ENCODE assay signal across 8 cellular contexts in genomic region chr17:78779848-78780247, GRCh38. TPM values are rescaled to one million over a fixed set of nuclear protein-coding genes. Genes with fewer than 3 reads are reported as not detected.
A peak's percentile ranks its signal among the peaks of the same experiment; 100 is the strongest.
DNase-seq lines count a peak whose midpoint lies in the region; ATAC-seq and TF ChIP-seq lines count a peak whose summit lies in the region.

No MANE protein-coding gene starts in this region.

- H3K27me3 ChIP-seq in left ventricle myocardium inferior (ENCODE audit: low read depth) (no peaks in the 10 kb centered on the region), tibial nerve (no peaks in the 10 kb centered on the region), H7 (ENCODE audit: control insufficient read depth, insufficient read depth, low read length) (no peaks in the 10 kb centered on the region)

- H3K4me3 ChIP-seq in left ventricle myocardium inferior = peak overlapping the region; percentile 98
- peak overlapping the region in 2 of 4 donors; percentile 90 to 100 for H3K4me3 ChIP-seq in tibial nerve
- no peak overlapping the region for H3K4me3 ChIP-seq in H7 (ENCODE audit: insufficient read depth, low read depth, low read length)

- H3K36me3 ChIP-seq in left ventricle myocardium inferior (no peaks in the 10 kb centered on the region), tibial nerve (no peaks in the 10 kb centered on the region), H7 (replicated peaks; ENCODE audit: control insufficient read depth, insufficient read depth, low read length) (no peaks in the 10 kb centered on the region)

- WGBS in tibial nerve, 2 donors = 49 to 51% methylated on average over 3 of the region's 3 CpGs

- H3K27me3 Mint-ChIP-seq in immature natural killer cell (ENCODE audit: low read depth in 3 of 3) = peaks cover 11 to 34% (median 29%) of the 10 kb centered on the region in 3 donors

- H3K4me1 ChIP-seq in left ventricle myocardium inferior (peaks cover 57% of the 10 kb centered on the region), tibial nerve (peaks cover 0 to 46% (median 21%) of the 10 kb centered on the region in 4 donors)

- ATAC-seq in left cardiac atrium (no peak), HG03378 (IDR thresholded peaks at IDR 0.05; ENCODE audit: unreplicated experiment) (no peak)

- TF ChIP-seq POLR2A in tibial nerve (IDR thresholded peaks at IDR 0.05) = no peak

- no peak for DNase-seq in left ventricle myocardium inferior
- no peak for DNase-seq in left cardiac atrium
- DNase-seq in activated CD8-positive, alpha-beta memory T cell treated with anti-CD3 and anti-CD28 coated beads, Interleukin-2, amount 50 U/mL, for 1 hour (ENCODE audit: extremely low read depth) = peak; percentile 41
- DNase-seq in immature natural killer cell = peak; percentile 53 to 68 (median 65)
- no peak for DNase-seq in tibial nerve (ENCODE audit: low spot score in 2 of 2)
- no peak for DNase-seq in H7
- DNase-seq in GF-D8 (lab: John Stamatoyannopoulos, UW) = no peak

- peak overlapping the region; percentile 89 to 98 (median 90) for H3K4me3 Mint-ChIP-seq in immature natural killer cell

- H3K9me3 ChIP-seq in left ventricle myocardium inferior (replicated peaks) (no peaks in the 10 kb centered on the region), tibial nerve (no peaks in the 10 kb centered on the region)

- H3K27ac ChIP-seq in left ventricle myocardium inferior (replicated peaks) (peak overlapping the region; percentile 93), tibial nerve (peak overlapping the region in 3 of 4 donors; percentile 93 to 99 (median 98))

- intact Hi-C loops in left ventricle myocardium inferior (cut with micrococcal nuclease) = no loop called here
- intact Hi-C loops in left cardiac atrium (cut with DNase I) = no loop called here

- H3K36me3 Mint-ChIP-seq in immature natural killer cell = peaks cover 0 to 4% (median 0%) of the 10 kb centered on the region in 3 donors

- H3K27ac Mint-ChIP-seq in immature natural killer cell = peak overlapping the region; percentile 93 to 99 (median 96)

- no peak for TF ChIP-seq EP300 in tibial nerve (IDR thresholded peaks at IDR 0.05)

- peaks cover 72 to 74% of the 10 kb centered on the region in 2 donors for H3K4me1 Mint-ChIP-seq in immature natural killer cell

- TF ChIP-seq CTCF in left ventricle myocardium inferior (IDR thresholded peaks at IDR 0.05; ENCODE audit: borderline replicate concordance) = no peak
- no peak for TF ChIP-seq CTCF in tibial nerve (IDR thresholded peaks at IDR 0.05)

- H3K9me3 Mint-ChIP-seq in immature natural killer cell = no peaks in the 10 kb centered on the region

RNA-seq across cellular contexts. Expression of gene CYTH1, which starts 2.2 kb away (rescaled TPM):
- 28.9 TPM for total RNA-seq in left ventricle myocardium inferior
- total RNA-seq in left cardiac atrium = 10 to 100 TPM; 33.9 to 45.3 TPM
- polyA plus RNA-seq in immature natural killer cell = 100 to 1,000 TPM; 176 to 336 (median 233) TPM
- 10 to 100 TPM; 53.1 to 81.0 (median 63.8) TPM for total RNA-seq in tibial nerve
- 10.3 and 11.3 TPM in 2 replicates for total RNA-seq in H7 (2014; rRNA removed; shearing (Covaris generic))

Comparison
In these comparisons a context has a peak if more than half of its experiments do, and no peak if none do; other contexts are left out.
1. DNase-seq: peak in activated CD8-positive, alpha-beta memory T cell treated with anti-CD3 and anti-CD28 coated beads, Interleukin-2, amount 50 U/mL, for 1 hour (single experiment) and immature natural killer cell (3 of 3); none in left ventricle myocardium inferior (single experiment), left cardiac atrium (single experiment), tibial nerve (0 of 2), H7 (single experiment) and GF-D8 (single experiment).